In genomic region chr3:71103430-71103881, GRCh38 we compare ENCODE assay signal across 9 cellular contexts.
DNase-seq lines count a peak whose midpoint lies in the region; ATAC-seq and TF ChIP-seq lines count a peak whose summit lies in the region.
"Had no signal": no experiment of that assay in that cellular context is flagged by ENCODE, and none has a peak within 500 bp of the region (broad histone marks: within the 10 kb centered on the region; RNA-seq: fewer than 3 reads in every experiment).

No MANE protein-coding gene starts in this region.

- H3K27me3 Mint-ChIP-seq in CD4-positive, alpha-beta memory T cell = no peaks in the 10 kb centered on the region
- no peaks in the 10 kb centered on the region for H3K27me3 Mint-ChIP-seq in naive thymus-derived CD8-positive, alpha-beta T cell

- H3K27ac ChIP-seq in CD4-positive, alpha-beta memory T cell (ENCODE audit: low read depth, low read length) = no peak overlapping the region
- H3K27ac ChIP-seq: ovary had no signal

- no peak for ATAC-seq in naive thymus-derived CD8-positive, alpha-beta T cell
- ATAC-seq in GM18858 (IDR thresholded peaks at IDR 0.05; ENCODE audit: unreplicated experiment) = no peak

- H3K9me3 ChIP-seq in CD4-positive, alpha-beta memory T cell (ENCODE audit: control insufficient read depth in 1 of 2, low read length in 2 of 2) = no peaks in the 10 kb centered on the region
- H3K9me3 ChIP-seq: ovary had no signal

- peaks cover 82% of the 10 kb centered on the region for H3K4me1 ChIP-seq in CD4-positive, alpha-beta memory T cell (ENCODE audit: insufficient read depth, low read length)

- CTCF ChIA-PET in CD4-positive, alpha-beta memory T cell (lab: Charles Lee; ENCODE audit: partially characterized antibody) = no interaction called here

- H3K36me3 ChIP-seq in CD4-positive, alpha-beta memory T cell (ENCODE audit: insufficient read depth, low read length) = peaks cover 16% of the 10 kb centered on the region
- H3K36me3 ChIP-seq: ovary had no signal

- POLR2A ChIA-PET in CD4-positive, alpha-beta memory T cell (lab: Charles Lee; ENCODE audit: partially characterized antibody) = interaction anchor here (0.7 to 1.2 kb wide), 3 partner anchors 9 to 27 kb away, joined by 3 read pairs; no protein-coding TSS in a partner anchor
- POLR2A ChIA-PET in naive thymus-derived CD8-positive, alpha-beta T cell (lab: Charles Lee) = interaction anchor here (1.2 kb wide), 1 partner anchor 28 kb away, joined by 3 read pairs; no protein-coding TSS in a partner anchor

- intact Hi-C loops in CD4-positive, alpha-beta memory T cell (cut with micrococcal nuclease) = no loop called here

- no peak for DNase-seq in CD4-positive, alpha-beta memory T cell
- peak; percentile 59 to 89 for DNase-seq in NCI-H2081 (lab: John Stamatoyannopoulos, UW)
- peak; percentile 92 for DNase-seq in choroid plexus epithelial cell (ENCODE audit: low read depth)
- no peak for DNase-seq in naive thymus-derived CD8-positive, alpha-beta T cell
- DNase-seq in GM20000 (ENCODE audit: low spot score) = no peak
- no peak for DNase-seq in NCI-H2107 (lab: John Stamatoyannopoulos, UW)
- DNase-seq in NCI-H2107 treated with DMSO at 0.1 percent for 48 hours (lab: John Stamatoyannopoulos, UW; ENCODE audit: unreplicated experiment) = no peak

- no peak overlapping the region for H3K4me3 ChIP-seq in CD4-positive, alpha-beta memory T cell (ENCODE audit: low read length in 2 of 2)
- H3K4me3 ChIP-seq in choroid plexus epithelial cell (ENCODE audit: low read depth, low read length) = no peak overlapping the region
- H3K4me3 ChIP-seq: ovary had no signal

- H3K36me3 Mint-ChIP-seq in CD4-positive, alpha-beta memory T cell = peaks cover 37 to 67% of the 10 kb centered on the region in 2 donors
- H3K36me3 Mint-ChIP-seq in naive thymus-derived CD8-positive, alpha-beta T cell = peaks cover 9 to 81% (median 19%) of the 10 kb centered on the region in 3 donors

- no peaks in the 10 kb centered on the region for H3K9me3 Mint-ChIP-seq in CD4-positive, alpha-beta memory T cell
- H3K9me3 Mint-ChIP-seq in naive thymus-derived CD8-positive, alpha-beta T cell = no peaks in the 10 kb centered on the region

- H3K27ac Mint-ChIP-seq in CD4-positive, alpha-beta memory T cell = peak overlapping the region; percentile 43 to 88 (median 80)
- H3K27ac Mint-ChIP-seq in naive thymus-derived CD8-positive, alpha-beta T cell = peak overlapping the region; percentile 32 to 90 (median 72)

- TF ChIP-seq CTCF in choroid plexus epithelial cell (conservative IDR thresholded peaks at IDR 0.05; ENCODE audit: low read depth, low read length) = no peak
- no peak for TF ChIP-seq CTCF in GM20000 (IDR thresholded peaks at IDR 0.05; ENCODE audit: extremely low read depth, missing control alignments)

- no peaks in the 10 kb centered on the region for H3K27me3 ChIP-seq in CD4-positive, alpha-beta memory T cell (ENCODE audit: insufficient read depth, low read length)
- H3K27me3 ChIP-seq: ovary had no signal

- peaks cover 71 to 92% (median 82%) of the 10 kb centered on the region in 4 donors for H3K4me1 Mint-ChIP-seq in CD4-positive, alpha-beta memory T cell
- H3K4me1 Mint-ChIP-seq in naive thymus-derived CD8-positive, alpha-beta T cell = peaks cover 46 to 94% (median 83%) of the 10 kb centered on the region in 4 donors

- peak overlapping the region in 7 of 8 donors; percentile 7 to 66 (median 51) for H3K4me3 Mint-ChIP-seq in CD4-positive, alpha-beta memory T cell
- H3K4me3 Mint-ChIP-seq in naive thymus-derived CD8-positive, alpha-beta T cell = peak overlapping the region in 9 of 10 donors; percentile 9 to 70 (median 24)

Comparison
In these comparisons a context has a peak if more than half of its experiments do, and no peak if none do; other contexts are left out.
1. DNase-seq: peak in NCI-H2081 (2 of 2) and choroid plexus epithelial cell (single experiment); none in CD4-positive, alpha-beta memory T cell (0 of 5), naive thymus-derived CD8-positive, alpha-beta T cell (0 of 10), GM20000 (single experiment), NCI-H2107 (single experiment) and NCI-H2107 treated with DMSO at 0.1 percent for 48 hours (single experiment).